7 cellular contexts compared by ENCODE assay signal in genomic region chr16:50273888-50274770, GRCh38.
A peak's percentile ranks its signal among the peaks of the same experiment; 100 is the strongest.
DNase-seq lines count a peak whose midpoint lies in the region; ATAC-seq lines count a peak whose summit lies in the region.

No MANE protein-coding gene starts in this region.

- DNase-seq in stimulated activated CD4-positive, alpha-beta T cell treated with anti-CD3 and anti-CD28 coated beads, Interleukin-4, amount 100 ng/mL, for 4 hours: peak; percentile 38 to 43
- DNase-seq in NCI-H146 treated with DMSO at 0.1 percent for 48 hours (lab: John Stamatoyannopoulos, UW; ENCODE audit: unreplicated experiment) (no peak), NCI-H1930 (lab: John Stamatoyannopoulos, UW) (no peak)

- peak overlapping the region; percentile 63 for H3K27ac ChIP-seq in duodenal mucosa (ENCODE audit: low read depth, low read length)

- ATAC-seq in GM19043 (IDR thresholded peaks at IDR 0.05; ENCODE audit: low read depth, unreplicated experiment) (peak; percentile 85), HG03060 (IDR thresholded peaks at IDR 0.05; ENCODE audit: low read depth, unreplicated experiment) (peak; percentile 36)

- H3K9ac ChIP-seq in duodenal mucosa (ENCODE audit: low read depth in 1 of 2, low read length in 2 of 2): peak overlapping the region; percentile 35 to 76

- peaks cover 11 to 32% of the 10 kb centered on the region in 2 donors for H3K4me1 ChIP-seq in duodenal mucosa (ENCODE audit: control insufficient read depth in 1 of 2, insufficient read depth in 2 of 2, low read length in 2 of 2)

- H3K9me3 Mint-ChIP-seq in T-helper 1 cell treated with Interleukin-12 subunit alpha and Interleukin-12 subunit beta and Interleukin-4 antibody, amounts not matched to agents 30 μg/mL and 1 μg/mL, for 36 hours: no peaks in the 10 kb centered on the region

- peaks cover 35% of the 10 kb centered on the region for H3K36me3 Mint-ChIP-seq in T-helper 1 cell treated with Interleukin-12 subunit alpha and Interleukin-12 subunit beta and Interleukin-4 antibody, amounts not matched to agents 30 μg/mL and 1 μg/mL, for 36 hours (ENCODE audit: low read depth)

- peak overlapping the region; percentile 95 for H3K4me3 Mint-ChIP-seq in T-helper 1 cell treated with Interleukin-12 subunit alpha and Interleukin-12 subunit beta and Interleukin-4 antibody, amounts not matched to agents 30 μg/mL and 1 μg/mL, for 36 hours

- peak overlapping the region; percentile 98 for H3K27ac Mint-ChIP-seq in T-helper 1 cell treated with Interleukin-12 subunit alpha and Interleukin-12 subunit beta and Interleukin-4 antibody, amounts not matched to agents 30 μg/mL and 1 μg/mL, for 36 hours

- H3K4me3 ChIP-seq in duodenal mucosa (ENCODE audit: low read depth in 1 of 2, low read length in 2 of 2): peak overlapping the region; percentile 42 to 61

- H3K27me3 ChIP-seq in duodenal mucosa (ENCODE audit: control insufficient read depth in 1 of 2, insufficient read depth in 2 of 2, low read length in 2 of 2): no peaks in the 10 kb centered on the region

- no peaks in the 10 kb centered on the region for H3K36me3 ChIP-seq in duodenal mucosa (ENCODE audit: control insufficient read depth in 1 of 2, insufficient read depth in 2 of 2, low read length in 2 of 2)

- H3K4me1 Mint-ChIP-seq in T-helper 1 cell treated with Interleukin-12 subunit alpha and Interleukin-12 subunit beta and Interleukin-4 antibody, amounts not matched to agents 30 μg/mL and 1 μg/mL, for 36 hours (ENCODE audit: low read depth): peaks cover 76% of the 10 kb centered on the region

- no peaks in the 10 kb centered on the region for H3K27me3 Mint-ChIP-seq in T-helper 1 cell treated with Interleukin-12 subunit alpha and Interleukin-12 subunit beta and Interleukin-4 antibody, amounts not matched to agents 30 μg/mL and 1 μg/mL, for 36 hours (ENCODE audit: low read depth)

- H3K9me3 ChIP-seq in duodenal mucosa (ENCODE audit: control insufficient read depth in 1 of 2, low read length in 2 of 2): peaks cover 0 to 3% of the 10 kb centered on the region in 2 donors

Comparison
In these comparisons a context has a peak if more than half of its experiments do, and no peak if none do; other contexts are left out.
1. DNase-seq: peak in stimulated activated CD4-positive, alpha-beta T cell treated with anti-CD3 and anti-CD28 coated beads, Interleukin-4, amount 100 ng/mL, for 4 hours (2 of 2); none in NCI-H146 treated with DMSO at 0.1 percent for 48 hours (single experiment) and NCI-H1930 (0 of 2).